In genomic region chr7:65409363-65409762, GRCh38 we compare ENCODE assay signal across 3 cellular contexts.
"Had no signal": no experiment of that assay in that cellular context is flagged by ENCODE, and none has a peak within 500 bp of the region (broad histone marks: within the 10 kb centered on the region; RNA-seq: fewer than 3 reads in every experiment).

No MANE protein-coding gene starts in this region.

- DNase-seq: GDM1, GF-D8 had no signal

- H3K4me3 ChIP-seq: GM12878 had no signal

- ATAC-seq: GM12878 had no signal
